Comparison of ENCODE assay signal across 20 cellular contexts in genomic region chr1:192524223-192524622, GRCh38. TPM values are rescaled to one million over a fixed set of nuclear protein-coding genes. Genes with fewer than 3 reads are reported as not detected.
DNase-seq lines count a peak whose midpoint lies in the region; ATAC-seq and TF ChIP-seq lines count a peak whose summit lies in the region.
"Had no signal": no experiment of that assay in that cellular context is flagged by ENCODE, and none has a peak within 500 bp of the region (broad histone marks: within the 10 kb centered on the region; RNA-seq: fewer than 3 reads in every experiment).

No MANE protein-coding gene starts in this region.

- H3K36me3 ChIP-seq in right atrium auricular region: no peaks in the 10 kb centered on the region
- no peaks in the 10 kb centered on the region for H3K36me3 ChIP-seq in ascending aorta
- no peaks in the 10 kb centered on the region for H3K36me3 ChIP-seq in gastroesophageal sphincter
- H3K36me3 ChIP-seq in tibial artery: no peaks in the 10 kb centered on the region
- H3K36me3 ChIP-seq in breast epithelium: no peaks in the 10 kb centered on the region
- H3K36me3 ChIP-seq: tibial nerve, WERI-Rb-1 had no signal

- H3K27ac ChIP-seq in right atrium auricular region: no peak overlapping the region
- H3K27ac ChIP-seq in ascending aorta: peak overlapping the region; percentile 66 to 83
- peak overlapping the region; percentile 70 to 82 (median 76) for H3K27ac ChIP-seq in gastroesophageal sphincter
- peak overlapping the region; percentile 20 to 66 for H3K27ac ChIP-seq in tibial artery
- H3K27ac ChIP-seq in breast epithelium: peak overlapping the region in 1 of 2 donors; percentile 27
- H3K27ac ChIP-seq: tibial nerve, WERI-Rb-1 had no signal

- TF ChIP-seq CTCF in right atrium auricular region (IDR thresholded peaks at IDR 0.05): no peak
- TF ChIP-seq CTCF in ascending aorta (IDR thresholded peaks at IDR 0.05): no peak
- TF ChIP-seq CTCF in gastroesophageal sphincter (IDR thresholded peaks at IDR 0.05): no peak
- no peak for TF ChIP-seq CTCF in tibial artery (IDR thresholded peaks at IDR 0.05)
- no peak for TF ChIP-seq CTCF in activated CD8-positive, alpha-beta T cell treated with anti-CD3 and anti-CD28 coated beads for 36 hours (IDR thresholded peaks at IDR 0.05)
- no peak for TF ChIP-seq CTCF in breast epithelium (IDR thresholded peaks at IDR 0.05)

- no peaks in the 10 kb centered on the region for H3K27me3 ChIP-seq in right atrium auricular region
- H3K27me3 ChIP-seq in ascending aorta: no peaks in the 10 kb centered on the region
- no peaks in the 10 kb centered on the region for H3K27me3 ChIP-seq in gastroesophageal sphincter
- no peaks in the 10 kb centered on the region for H3K27me3 ChIP-seq in tibial artery
- no peaks in the 10 kb centered on the region for H3K27me3 ChIP-seq in breast epithelium
- H3K27me3 ChIP-seq: tibial nerve had no signal

- no peaks in the 10 kb centered on the region for H3K36me3 Mint-ChIP-seq in activated CD8-positive, alpha-beta T cell treated with anti-CD3 and anti-CD28 coated beads for 36 hours (ENCODE audit: low read depth)

- H3K4me3 ChIP-seq in right atrium auricular region: no peak overlapping the region
- no peak overlapping the region for H3K4me3 ChIP-seq in ascending aorta
- H3K4me3 ChIP-seq in gastroesophageal sphincter: no peak overlapping the region
- no peak overlapping the region for H3K4me3 ChIP-seq in tibial artery
- H3K4me3 ChIP-seq in breast epithelium: no peak overlapping the region
- H3K4me3 ChIP-seq: tibial nerve had no signal

- peaks cover 0 to 4% of the 10 kb centered on the region in 2 donors for H3K4me1 ChIP-seq in right atrium auricular region
- H3K4me1 ChIP-seq in ascending aorta: peaks cover 8 to 33% of the 10 kb centered on the region in 2 donors
- H3K4me1 ChIP-seq in gastroesophageal sphincter: peaks cover 0 to 29% (median 7%) of the 10 kb centered on the region in 3 donors
- peaks cover 0 to 45% (median 10%) of the 10 kb centered on the region in 4 donors for H3K4me1 ChIP-seq in tibial artery
- no peaks in the 10 kb centered on the region for H3K4me1 ChIP-seq in breast epithelium

- no peak overlapping the region for H3K27ac Mint-ChIP-seq in activated CD8-positive, alpha-beta T cell treated with anti-CD3 and anti-CD28 coated beads for 36 hours
- H3K27ac Mint-ChIP-seq: CD4-positive, alpha-beta T cell had no signal

- ATAC-seq in Right ventricle myocardium inferior (peak; percentile 34), gastroesophageal sphincter (peak; percentile 72)
- ATAC-seq in activated CD8-positive, alpha-beta T cell treated with anti-CD3 and anti-CD28 coated beads for 36 hours: no peak
- ATAC-seq: HCT116, Panc1 had no signal

- CTCF ChIA-PET in activated CD8-positive, alpha-beta T cell treated with anti-CD3 and anti-CD28 coated beads for 36 hours (lab: Charles Lee): interaction anchor here (2.1 kb wide), 1 partner anchor 9 kb away, joined by 6 read pairs; no protein-coding TSS in a partner anchor

- no peak for TF ChIP-seq EP300 in gastroesophageal sphincter (IDR thresholded peaks at IDR 0.05)

- H3K27me3 Mint-ChIP-seq in activated CD8-positive, alpha-beta T cell treated with anti-CD3 and anti-CD28 coated beads for 36 hours: no peaks in the 10 kb centered on the region
- H3K27me3 Mint-ChIP-seq: CD4-positive, alpha-beta T cell had no signal

- TF ChIP-seq POLR2A in gastroesophageal sphincter (IDR thresholded peaks at IDR 0.05) (no peak), breast epithelium (IDR thresholded peaks at IDR 0.05) (no peak)

- no peak overlapping the region for H3K4me3 Mint-ChIP-seq in activated CD8-positive, alpha-beta T cell treated with anti-CD3 and anti-CD28 coated beads for 36 hours
- H3K4me3 Mint-ChIP-seq: CD4-positive, alpha-beta T cell had no signal

- WGBS in gastroesophageal sphincter (ENCODE audit: low coverage in 1 of 2), 2 donors: 0 to 8% methylated on average over 1 of the region's 1 CpG

- H3K9me3 ChIP-seq in right atrium auricular region (no peaks in the 10 kb centered on the region), ascending aorta (no peaks in the 10 kb centered on the region), gastroesophageal sphincter (no peaks in the 10 kb centered on the region), tibial artery (no peaks in the 10 kb centered on the region), breast epithelium (no peaks in the 10 kb centered on the region)
- H3K9me3 ChIP-seq: tibial nerve had no signal

- intact Hi-C loops in Right ventricle myocardium inferior (cut with DNase I): no loop called here
- intact Hi-C loops in ascending aorta (cut with DNase I): loop anchor here (2.0 to 5.0 kb wide), 3 partner anchors 15 to 37 kb away; no protein-coding TSS in a partner anchor
- intact Hi-C loops in tibial artery (cut with DNase I; ENCODE audit: low total_unique reads): no loop called here
- intact Hi-C loops in activated CD8-positive, alpha-beta T cell treated with anti-CD3 and anti-CD28 coated beads for 36 hours (cut with micrococcal nuclease): no loop called here
- intact Hi-C loops in breast epithelium (cut with DNase I; ENCODE audit: low total_unique reads): loop anchor here (10.0 kb wide), 1 partner anchor 379 kb away; no protein-coding TSS in a partner anchor

- H3K4me1 Mint-ChIP-seq in activated CD8-positive, alpha-beta T cell treated with anti-CD3 and anti-CD28 coated beads for 36 hours (ENCODE audit: low read depth): peaks cover 39% of the 10 kb centered on the region

- POLR2A ChIA-PET in activated CD8-positive, alpha-beta T cell treated with anti-CD3 and anti-CD28 coated beads for 36 hours (lab: Charles Lee): no interaction called here

- H3K9me3 Mint-ChIP-seq in activated CD8-positive, alpha-beta T cell treated with anti-CD3 and anti-CD28 coated beads for 36 hours: no peaks in the 10 kb centered on the region
- H3K9me3 Mint-ChIP-seq: CD4-positive, alpha-beta T cell had no signal

- DNase-seq in Right ventricle myocardium inferior (ENCODE audit: missing footprints): no peak
- DNase-seq in right atrium auricular region (ENCODE audit: low spot score): no peak
- DNase-seq in ascending aorta (ENCODE audit: low spot score in 2 of 2): peak in 1 of 2 donors; percentile 79
- no peak for DNase-seq in tibial artery
- no peak for DNase-seq in activated CD8-positive, alpha-beta T cell treated with anti-CD3 and anti-CD28 coated beads for 36 hours
- DNase-seq in NCI-H526 (lab: John Stamatoyannopoulos, UW): no peak
- DNase-seq in breast epithelium (ENCODE audit: low spot score in 2 of 2): no peak
- DNase-seq: 8988T; activated effector memory CD4-positive, alpha-beta T cell treated with Interleukin-2 at 50 U/mL for 16 hours; CD4-positive, alpha-beta T cell; mammary epithelial cell; NCI-H2081 treated with DMSO at 0.1 percent for 48 hours; NCI-H69; stimulated activated CD4-positive, alpha-beta T cell treated with anti-CD3 and anti-CD28 coated beads, Interleukin-2, amount 100 ng/mL, for 24 hours; WERI-Rb-1 had no signal

RNA-seq across cellular contexts. Expression of gene RGS1, which starts 51.4 kb away (rescaled TPM):
- total RNA-seq in Right ventricle myocardium inferior (0.32 TPM), right atrium auricular region (10 to 100 TPM; 22.8 to 24.7 TPM), ascending aorta (13.0 TPM), gastroesophageal sphincter (10 to 100 TPM in 2 of 4 donors, 1 to 10 TPM in 2; 5.6 to 18.0 (median 12.8) TPM), breast epithelium (100 to 1,000 TPM in 2 of 3 donors, 10 to 100 TPM in 1; 13.6 to 210 (median 189) TPM)
- 10 to 100 TPM; 27.5 to 29.4 TPM for total RNA-seq in activated CD8-positive, alpha-beta T cell treated with anti-CD3 and anti-CD28 coated beads for 36 hours
- total RNA-seq: Daoy, mammary epithelial cell had no signal

Comparison
In these comparisons a context has a peak if more than half of its experiments do, and no peak if none do; other contexts are left out.
1. H3K27ac ChIP-seq: peak in ascending aorta (2 of 2), gastroesophageal sphincter (4 of 4) and tibial artery (2 of 2); none in right atrium auricular region (0 of 2).
2. intact Hi-C loops: an anchor here in ascending aorta (2.0 to 5.0 kb wide) and breast epithelium (10.0 kb wide); none called in Right ventricle myocardium inferior, tibial artery and activated CD8-positive, alpha-beta T cell treated with anti-CD3 and anti-CD28 coated beads for 36 hours.